In the genomic region with DNA sequence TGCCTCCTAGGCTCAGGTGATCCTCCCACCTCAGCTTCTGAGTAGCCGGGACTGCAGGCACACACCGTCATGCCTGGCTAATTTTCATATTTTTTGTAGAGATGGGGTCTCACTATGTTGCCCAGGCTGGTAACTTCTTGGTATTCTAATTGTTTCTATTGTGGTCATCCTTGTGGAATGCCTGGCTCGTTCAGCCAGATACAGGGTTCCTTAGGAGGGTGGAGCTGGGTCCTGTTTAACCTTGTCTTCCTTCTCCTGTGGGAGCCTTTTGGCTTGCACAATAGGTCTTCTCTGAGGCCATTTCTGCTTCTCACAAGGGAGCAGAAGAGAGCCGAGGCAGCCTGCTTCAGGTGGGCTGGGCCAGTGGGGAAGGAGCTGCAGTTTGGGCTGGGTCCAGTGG, we compare ENCODE assay signal across 8 cellular contexts. TPM values are rescaled to one million over a fixed set of nuclear protein-coding genes. Genes with fewer than 3 reads are reported as not detected.
DNase-seq lines count a peak whose midpoint lies in the region; ATAC-seq and TF ChIP-seq lines count a peak whose summit lies in the region.

No MANE protein-coding gene starts in this region.

- no peak overlapping the region for H3K4me3 ChIP-seq in fibroblast of lung (replicated peaks in 1 of 4; ENCODE audit: control extremely low read depth in 1 of 4, insufficient read depth in 1 of 4, low read depth in 3 of 4, low read length in 4 of 4)

- H3K27ac ChIP-seq in CD4-positive, alpha-beta T cell (ENCODE audit: low read depth, low read length): no peak overlapping the region
- H3K27ac ChIP-seq in fibroblast of lung (ENCODE audit: insufficient read depth, low read length): peak overlapping the region; percentile 83

- H3K27me3 ChIP-seq in CD4-positive, alpha-beta T cell (ENCODE audit: control insufficient read depth, insufficient read depth, low read length): no peaks in the 10 kb centered on the region
- no peaks in the 10 kb centered on the region for H3K27me3 ChIP-seq in fibroblast of lung (ENCODE audit: control insufficient read depth, insufficient read depth, low read length)

- no peak for TF ChIP-seq CTCF in CD4-positive, alpha-beta T cell (IDR thresholded peaks at IDR 0.05)
- TF ChIP-seq CTCF in fibroblast of lung (conservative IDR thresholded peaks at IDR 0.05 in 1 of 2, IDR thresholded peaks at IDR 0.05 in 1 of 2; ENCODE audit: low read depth in 1 of 2, low read length in 2 of 2) (no peak), osteocyte (IDR thresholded peaks at IDR 0.05) (no peak)

- H3K4me1 Mint-ChIP-seq in CD4-positive, alpha-beta T cell (ENCODE audit: low read depth): peaks cover 44% of the 10 kb centered on the region
- H3K4me1 Mint-ChIP-seq in T-cell: peaks cover 36 to 56% (median 56%) of the 10 kb centered on the region in 3 donors
- peaks cover 59% of the 10 kb centered on the region for H3K4me1 Mint-ChIP-seq in osteocyte (ENCODE audit: unreplicated experiment)

- ATAC-seq in CD4-positive, alpha-beta T cell (ENCODE audit: poor library complexity): no peak
- ATAC-seq in T-cell (replicated peaks in 1 of 4): no peak
- no peak for ATAC-seq in GM19455 (IDR thresholded peaks at IDR 0.05; ENCODE audit: unreplicated experiment)

- H3K9ac ChIP-seq in fibroblast of lung (ENCODE audit: insufficient read depth, low read length): no peak overlapping the region

- CTCF ChIA-PET in CD4-positive, alpha-beta T cell (lab: Charles Lee): interaction anchor here (1.0 kb wide), 1 partner anchor 48 kb away, joined by 5 read pairs; no protein-coding TSS in a partner anchor
- CTCF ChIA-PET in T-cell (lab: Charles Lee): interaction anchor here in 1 of 2 donors (0.6 kb wide), 2 partner anchors 137 to 194 kb away, joined by 3 to 4 read pairs; no protein-coding TSS in a partner anchor

- POLR2A ChIA-PET in CD4-positive, alpha-beta T cell (lab: Charles Lee): interaction anchor here (1.0 to 1.3 kb wide), 3 partner anchors 13 to 36 kb away, joined by 3 to 4 read pairs (median 4); a partner anchor contains a TSS
- POLR2A ChIA-PET in T-cell (lab: Charles Lee): no interaction called here

- H3K9me3 Mint-ChIP-seq in CD4-positive, alpha-beta T cell: no peaks in the 10 kb centered on the region
- H3K9me3 Mint-ChIP-seq in T-cell (no peaks in the 10 kb centered on the region), osteocyte (ENCODE audit: unreplicated experiment) (no peaks in the 10 kb centered on the region)

- peaks cover 51% of the 10 kb centered on the region for H3K36me3 ChIP-seq in fibroblast of lung (ENCODE audit: control insufficient read depth, insufficient read depth, low read length)

- intact Hi-C loops in CD4-positive, alpha-beta T cell (cut with DNase I, micrococcal nuclease): loop anchor here in 1 of 2 experiments (5.0 kb wide), 1 partner anchor 50 kb away; no protein-coding TSS in a partner anchor

- H3K4me2 ChIP-seq in fibroblast of lung (ENCODE audit: extremely low read depth, insufficient read depth, low read length): peak overlapping the region; percentile 40

- peaks cover 85% of the 10 kb centered on the region for H3K36me3 Mint-ChIP-seq in CD4-positive, alpha-beta T cell (ENCODE audit: low read depth)
- H3K36me3 Mint-ChIP-seq in T-cell (peaks cover 31% of the 10 kb centered on the region), osteocyte (ENCODE audit: unreplicated experiment) (peaks cover 17% of the 10 kb centered on the region)

- peaks cover 65% of the 10 kb centered on the region for H3K79me2 ChIP-seq in fibroblast of lung (ENCODE audit: control insufficient read depth, insufficient read depth, low read length)

- H2AFZ ChIP-seq in fibroblast of lung (ENCODE audit: low read length): no peak overlapping the region

- no peaks in the 10 kb centered on the region for H3K9me3 ChIP-seq in CD4-positive, alpha-beta T cell (ENCODE audit: control insufficient read depth, low read length)
- H3K9me3 ChIP-seq in fibroblast of lung (ENCODE audit: control insufficient read depth, insufficient read depth, low read depth, low read length): no peaks in the 10 kb centered on the region

- DNase-seq in CD4-positive, alpha-beta T cell: no peak
- DNase-seq in T-cell (no peak), fibroblast of lung (ENCODE audit: low read depth in 2 of 2) (peak; percentile 76 to 79), osteocyte (ENCODE audit: extremely low spot score, unreplicated experiment) (no peak), NCI-H1436 treated with DMSO at 0.1 percent for 48 hours (lab: John Stamatoyannopoulos, UW) (no peak), SIG-M5 (lab: John Stamatoyannopoulos, UW) (no peak)
- no peak for DNase-seq in activated CD4-positive, CD25-positive, alpha-beta regulatory T cell (lab: John Stamatoyannopoulos, UW)

- no peak overlapping the region for H3K4me3 Mint-ChIP-seq in CD4-positive, alpha-beta T cell
- H3K4me3 Mint-ChIP-seq in T-cell (no peak overlapping the region), osteocyte (ENCODE audit: unreplicated experiment) (no peak overlapping the region)

- H3K27ac Mint-ChIP-seq in CD4-positive, alpha-beta T cell: peak overlapping the region; percentile 68
- H3K27ac Mint-ChIP-seq in T-cell (peak overlapping the region; percentile 40 to 53), osteocyte (ENCODE audit: unreplicated experiment) (peak overlapping the region; percentile 88)

- H4K20me1 ChIP-seq in fibroblast of lung (ENCODE audit: control insufficient read depth, extremely low read depth, insufficient read depth, low read length): no peaks in the 10 kb centered on the region

- peaks cover 57% of the 10 kb centered on the region for H3K4me1 ChIP-seq in fibroblast of lung (ENCODE audit: control insufficient read depth, extremely low read depth, insufficient read depth, low read length)

- no peaks in the 10 kb centered on the region for H3K27me3 Mint-ChIP-seq in CD4-positive, alpha-beta T cell
- H3K27me3 Mint-ChIP-seq in T-cell (no peaks in the 10 kb centered on the region), osteocyte (ENCODE audit: unreplicated experiment) (no peaks in the 10 kb centered on the region)

RNA-seq across cellular contexts. Expression of a gene that starts 15.7 kb away (rescaled TPM):
- 1 to 10 TPM; 5.6 to 5.9 TPM for total RNA-seq in CD4-positive, alpha-beta T cell
- total RNA-seq in T-cell: 10 to 100 TPM in 4 of 5 donors, 1 to 10 TPM in 1; 9.2 to 22.7 (median 17.1) TPM
- total RNA-seq in fibroblast of lung: 70.1 and 163 TPM in 2 replicates
- polyA plus RNA-seq in fibroblast of lung: 39.2 and 78.6 TPM in 2 replicates
- polyA plus RNA-seq in fibroblast of lung (2012): 50.1 and 100 TPM in 2 replicates
- 85.7 and 150 TPM in 2 replicates for polyA minus RNA-seq in fibroblast of lung (ENCODE audit: low replicate concordance)
- 24.5 and 24.7 TPM in 2 replicates for total RNA-seq in osteocyte

RNA-seq across cellular contexts. Expression of a gene that starts 32.0 kb away (rescaled TPM):
- total RNA-seq in CD4-positive, alpha-beta T cell: under 1 TPM; 0.22 to 0.27 TPM
- 1 to 10 TPM in 3 of 5 donors, under 1 TPM in 2; 0.88 to 4.1 (median 1.1) TPM for total RNA-seq in T-cell
- total RNA-seq in fibroblast of lung: 3.1 and 9.4 TPM in 2 replicates
- 5.1 and 5.2 TPM in 2 replicates for polyA plus RNA-seq in fibroblast of lung
- 5.1 and 6.2 TPM in 2 replicates for polyA plus RNA-seq in fibroblast of lung (2012)
- polyA minus RNA-seq in fibroblast of lung (ENCODE audit: low replicate concordance): 5.8 and 16.8 TPM in 2 replicates
- total RNA-seq in osteocyte: 4.2 and 4.8 TPM in 2 replicates

RNA-seq across cellular contexts. Expression of a gene that starts 54.3 kb away (rescaled TPM):
- 1 to 10 TPM in 1 of 2 experiments, under 1 TPM in 1; 0.95 to 1.9 TPM for total RNA-seq in CD4-positive, alpha-beta T cell
- 10 to 100 TPM in 2 of 5 donors, 1 to 10 TPM in 3; 1.7 to 13.4 (median 7.9) TPM for total RNA-seq in T-cell
- 6.7 and 13.2 TPM in 2 replicates for total RNA-seq in fibroblast of lung
- polyA plus RNA-seq in fibroblast of lung: 3.2 and 8.2 TPM in 2 replicates
- 3.3 and 7.8 TPM in 2 replicates for polyA plus RNA-seq in fibroblast of lung (2012)
- polyA minus RNA-seq in fibroblast of lung (ENCODE audit: low replicate concordance): 10.6 and 14.5 TPM in 2 replicates
- total RNA-seq in osteocyte: 4.6 and 5.7 TPM in 2 replicates

Comparison
In these comparisons a context has a peak if more than half of its experiments do, and no peak if none do; other contexts are left out.
1. DNase-seq: peak in fibroblast of lung (2 of 2); none in CD4-positive, alpha-beta T cell (0 of 10), T-cell (0 of 34), osteocyte (single experiment), NCI-H1436 treated with DMSO at 0.1 percent for 48 hours (single experiment), SIG-M5 (single experiment) and activated CD4-positive, CD25-positive, alpha-beta regulatory T cell (0 of 4).
2. Peak in every context shown above with its lines, with median percentiles within 50 percentile points of each other: H3K27ac Mint-ChIP-seq.